ENCODE assay signal across 12 cellular contexts in genomic region chr10:24331457-24331856, GRCh38.
DNase-seq lines count a peak whose midpoint lies in the region; ATAC-seq and TF ChIP-seq lines count a peak whose summit lies in the region.
"Had no signal": no experiment of that assay in that cellular context is flagged by ENCODE, and none has a peak within 500 bp of the region (broad histone marks: within the 10 kb centered on the region; RNA-seq: fewer than 3 reads in every experiment).

No MANE protein-coding gene starts in this region.

- peak overlapping the region; percentile 71 for H3K4ac ChIP-seq in trophoblast cell (ENCODE audit: low read depth, low read length)

- peak overlapping the region; percentile 58 for H3K27ac ChIP-seq in VCaP
- no peak overlapping the region for H3K27ac ChIP-seq in trophoblast cell (ENCODE audit: low read depth, low read length)
- H3K27ac ChIP-seq in osteoblast (ENCODE audit: low read depth, low read length), result no peak overlapping the region
- H3K27ac ChIP-seq: BLaER1, neutrophil, tibial artery had no signal

- H3K9me3 ChIP-seq in trophoblast cell (ENCODE audit: insufficient read depth, low read depth, low read length) (no peaks in the 10 kb centered on the region), osteoblast (ENCODE audit: low read depth, low read length) (no peaks in the 10 kb centered on the region)
- H3K9me3 ChIP-seq: neutrophil had no signal

- H3K4me3 ChIP-seq in fibroblast of villous mesenchyme (ENCODE audit: low read depth, low read length) (no peak overlapping the region), trophoblast cell (ENCODE audit: low read depth, low read length) (no peak overlapping the region), osteoblast (ENCODE audit: insufficient read depth, low read length) (no peak overlapping the region)
- H3K4me3 ChIP-seq: BLaER1, tibial artery had no signal

- peak overlapping the region; percentile 34 for H2BK5ac ChIP-seq in trophoblast cell (ENCODE audit: low read depth, low read length, poor library complexity)

- H3K4me3 Mint-ChIP-seq in HFFc6, result no peak overlapping the region

- H3K18ac ChIP-seq in trophoblast cell (ENCODE audit: low read length), result no peak overlapping the region

- H3K27me3 ChIP-seq in trophoblast cell (ENCODE audit: insufficient read depth, low read length) (no peaks in the 10 kb centered on the region), osteoblast (ENCODE audit: insufficient read depth, low read length) (no peaks in the 10 kb centered on the region)
- H3K27me3 ChIP-seq: BLaER1, neutrophil, tibial artery had no signal

- H3K9ac ChIP-seq in trophoblast cell (ENCODE audit: low read length), result no peak overlapping the region
- H3K9ac ChIP-seq: BLaER1 had no signal

- peaks cover 3% of the 10 kb centered on the region; the same call in 1 of the 2 replicates for H3K27me3 Mint-ChIP-seq in HFFc6 (ENCODE audit: insufficient read depth)

- H4K91ac ChIP-seq in trophoblast cell (ENCODE audit: low read depth, low read length), result no peak overlapping the region

- H3K4me1 Mint-ChIP-seq in HFFc6 (ENCODE audit: low read depth), result peaks cover 7% of the 10 kb centered on the region; the same call in 1 of the 2 replicates

- DNase-seq in Daoy (ENCODE audit: low read depth) (peak; percentile 64), fibroblast of villous mesenchyme (ENCODE audit: low read depth) (peak; percentile 17), trophoblast cell (peak; percentile 46 to 75), osteoblast (ENCODE audit: insufficient read length, low spot score, missing footprints) (no peak), HFFc6 (no peak)
- DNase-seq: NCI-H1694, tibial artery had no signal

- H3K79me2 ChIP-seq in trophoblast cell (ENCODE audit: control insufficient read depth, insufficient read depth, low read length, poor library complexity) (peaks cover 5% of the 10 kb centered on the region), osteoblast (ENCODE audit: insufficient read depth, low read length) (no peaks in the 10 kb centered on the region)

- H3K9me3 Mint-ChIP-seq in HFFc6, result no peaks in the 10 kb centered on the region

- no peak overlapping the region for H2AK5ac ChIP-seq in trophoblast cell (ENCODE audit: low read length)

- no peak overlapping the region for H3K23ac ChIP-seq in trophoblast cell (ENCODE audit: low read length)

- no peaks in the 10 kb centered on the region for H3K36me3 Mint-ChIP-seq in HFFc6 (ENCODE audit: low read depth)

- ATAC-seq in HG03135 (IDR thresholded peaks at IDR 0.05; ENCODE audit: unreplicated experiment), result no peak
- no peak for ATAC-seq in GM19395 (IDR thresholded peaks at IDR 0.05; ENCODE audit: unreplicated experiment)

- 100% methylated on average over 1 of the region's 5 CpGs for WGBS in trophoblast cell (ENCODE audit: extremely low coverage, insufficient coverage, insufficient read length)

- H3K14ac ChIP-seq in trophoblast cell (ENCODE audit: low read length), result no peak overlapping the region

- no peak overlapping the region for H3K27ac Mint-ChIP-seq in HFFc6

- H3K36me3 ChIP-seq in trophoblast cell (ENCODE audit: control insufficient read depth in 1 of 2, insufficient read depth in 2 of 2, low read length in 2 of 2), result peaks cover 6 to 8% of the 10 kb centered on the region in 2 experiments
- H3K36me3 ChIP-seq in osteoblast (ENCODE audit: insufficient read depth, low read length), result no peaks in the 10 kb centered on the region
- H3K36me3 ChIP-seq: neutrophil, tibial artery had no signal

- no peak overlapping the region for H2BK120ac ChIP-seq in trophoblast cell (ENCODE audit: insufficient read depth, low read length, poor library complexity)

- TF ChIP-seq CTCF in VCaP (conservative IDR thresholded peaks at IDR 0.05), result no peak
- no peak for TF ChIP-seq CTCF in fibroblast of villous mesenchyme (IDR thresholded peaks at IDR 0.05; ENCODE audit: insufficient read depth, low read depth, low read length)
- TF ChIP-seq CTCF in osteoblast (IDR thresholded peaks at IDR 0.05; ENCODE audit: extremely low read depth, low read depth, low read length), result no peak
- no peak for TF ChIP-seq CTCF in HFFc6 (IDR thresholded peaks at IDR 0.05)

- no peaks in the 10 kb centered on the region for H4K20me1 ChIP-seq in osteoblast (ENCODE audit: insufficient read depth, low read length)
- H4K20me1 ChIP-seq: BLaER1 had no signal

- no peaks in the 10 kb centered on the region for H3K79me1 ChIP-seq in trophoblast cell (ENCODE audit: low read length)

- no peak overlapping the region for H4K8ac ChIP-seq in trophoblast cell (ENCODE audit: low read depth, low read length)

- no peak overlapping the region for H4K12ac ChIP-seq in trophoblast cell (ENCODE audit: low read depth, low read length)

- no peak overlapping the region for H3K4me2 ChIP-seq in trophoblast cell (ENCODE audit: low read length)
- no peak overlapping the region for H3K4me2 ChIP-seq in osteoblast (ENCODE audit: insufficient read depth, low read length)
- H3K4me2 ChIP-seq: BLaER1 had no signal

- no peak overlapping the region for H2AFZ ChIP-seq in trophoblast cell (ENCODE audit: insufficient read depth, low read length, poor library complexity)
- H2AFZ ChIP-seq in osteoblast (ENCODE audit: low read length), result no peak overlapping the region

- H3K4me1 ChIP-seq in trophoblast cell (ENCODE audit: control insufficient read depth in 1 of 2, insufficient read depth in 2 of 2, low read length in 2 of 2) (peaks cover 6 to 8% of the 10 kb centered on the region in 2 experiments), osteoblast (ENCODE audit: insufficient read depth, low read length) (peaks cover 16% of the 10 kb centered on the region)

- H2BK12ac ChIP-seq in trophoblast cell (ENCODE audit: low read length), result no peak overlapping the region

Comparison
In these comparisons a context has a peak if more than half of its experiments do, and no peak if none do; other contexts are left out.
1. DNase-seq: peak in Daoy (single experiment), fibroblast of villous mesenchyme (single experiment) and trophoblast cell (2 of 2); none in osteoblast (single experiment) and HFFc6 (single experiment).